In the genomic region with DNA sequence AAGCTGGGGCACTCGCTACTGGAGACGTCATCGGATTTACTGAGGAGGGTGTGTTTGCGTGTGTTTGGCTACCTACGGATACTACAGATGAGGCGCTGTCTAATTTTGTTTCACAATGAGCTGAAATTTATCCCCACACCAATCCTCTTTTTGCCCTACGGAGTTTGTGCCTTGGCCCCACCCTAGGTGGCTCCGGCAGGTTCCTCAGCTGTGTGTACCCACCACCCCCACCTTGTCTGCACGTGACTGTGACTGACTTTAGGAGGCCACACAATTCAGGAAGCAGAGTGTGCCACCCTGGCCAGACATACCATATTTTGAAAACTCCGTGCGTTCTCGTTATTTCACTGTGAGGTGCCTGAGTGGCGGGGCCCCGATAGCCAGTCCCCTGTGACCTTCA, we compare ENCODE assay signal across 29 cellular contexts.
DNase-seq lines count a peak whose midpoint lies in the region; ATAC-seq, FAIRE-seq and TF ChIP-seq lines count a peak whose summit lies in the region.
"Had no signal": no experiment of that assay in that cellular context is flagged by ENCODE, and none has a peak within 500 bp of the region (broad histone marks: within the 10 kb centered on the region; RNA-seq: fewer than 3 reads in every experiment).

No MANE protein-coding gene starts in this region.

- H3K9me3 Mint-ChIP-seq in progenitor cell of endocrine pancreas (ENCODE audit: low read depth): no peaks in the 10 kb centered on the region
- H3K9me3 Mint-ChIP-seq in activated T-helper 2 cell treated with anti-CD3 and anti-CD28 coated beads, Interferon-gamma antibody, Interleukin-2, Interleukin-4, amounts not matched to agents 10 μg/mL and 5 μg/mL and 100 μg/mL, durations not matched to agents 14 hours and 24 hours and 36 hours: no peaks in the 10 kb centered on the region
- H3K9me3 Mint-ChIP-seq: activated T-cell treated with anti-CD3 and anti-CD28 coated beads, Interleukin-2, amount 50 U/mL, for 72 hours; naive thymus-derived CD4-positive, alpha-beta T cell; stimulated activated effector memory CD8-positive, alpha-beta T cell treated with anti-CD3 and anti-CD28 coated beads, Interleukin-12 subunit alpha, Interleukin-12 subunit beta, amount 100 ng/mL, for 72 hours; T-cell had no signal

- H3K27me3 Mint-ChIP-seq in progenitor cell of endocrine pancreas: no peaks in the 10 kb centered on the region
- no peaks in the 10 kb centered on the region for H3K27me3 Mint-ChIP-seq in activated T-helper 2 cell treated with anti-CD3 and anti-CD28 coated beads, Interferon-gamma antibody, Interleukin-2, Interleukin-4, amounts not matched to agents 10 μg/mL and 5 μg/mL and 100 μg/mL, durations not matched to agents 14 hours and 24 hours and 36 hours (ENCODE audit: low read depth)
- H3K27me3 Mint-ChIP-seq: activated naive CD8-positive, alpha-beta T cell; B cell; naive thymus-derived CD4-positive, alpha-beta T cell; T-cell had no signal

- peak overlapping the region; percentile 19 for H3K27ac Mint-ChIP-seq in progenitor cell of endocrine pancreas
- H3K27ac Mint-ChIP-seq in activated T-helper 2 cell treated with anti-CD3 and anti-CD28 coated beads, Interferon-gamma antibody, Interleukin-2, Interleukin-4, amounts not matched to agents 10 μg/mL and 5 μg/mL and 100 μg/mL, durations not matched to agents 14 hours and 24 hours and 36 hours: no peak overlapping the region
- H3K27ac Mint-ChIP-seq: activated naive CD8-positive, alpha-beta T cell; activated T-cell treated with anti-CD3 and anti-CD28 coated beads, Interleukin-2, amount 50 U/mL, for 72 hours; B cell; stimulated activated effector memory CD8-positive, alpha-beta T cell treated with anti-CD3 and anti-CD28 coated beads, Interleukin-12 subunit alpha, Interleukin-12 subunit beta, amount 100 ng/mL, for 72 hours; T-cell had no signal

- H3K36me3 Mint-ChIP-seq in progenitor cell of endocrine pancreas (ENCODE audit: insufficient read depth): peaks cover 4% of the 10 kb centered on the region
- peaks cover 38% of the 10 kb centered on the region for H3K36me3 Mint-ChIP-seq in activated T-helper 2 cell treated with anti-CD3 and anti-CD28 coated beads, Interferon-gamma antibody, Interleukin-2, Interleukin-4, amounts not matched to agents 10 μg/mL and 5 μg/mL and 100 μg/mL, durations not matched to agents 14 hours and 24 hours and 36 hours (ENCODE audit: low read depth)
- H3K36me3 Mint-ChIP-seq: activated naive CD8-positive, alpha-beta T cell had no signal

- POLR2A ChIA-PET in GM10248 (lab: Yijun Ruan, JAX): no interaction called here

- peaks cover 9% of the 10 kb centered on the region for H3K4me1 Mint-ChIP-seq in progenitor cell of endocrine pancreas (ENCODE audit: low read depth)
- peaks cover 2% of the 10 kb centered on the region for H3K4me1 Mint-ChIP-seq in activated T-helper 2 cell treated with anti-CD3 and anti-CD28 coated beads, Interferon-gamma antibody, Interleukin-2, Interleukin-4, amounts not matched to agents 10 μg/mL and 5 μg/mL and 100 μg/mL, durations not matched to agents 14 hours and 24 hours and 36 hours (ENCODE audit: low read depth)

- DNase-seq in Right ventricle myocardium inferior (ENCODE audit: missing footprints): no peak
- DNase-seq in cardiac septum (ENCODE audit: low spot score): no peak
- no peak for DNase-seq in left ventricle myocardium superior
- no peak for DNase-seq in progenitor cell of endocrine pancreas (ENCODE audit: low spot score, unreplicated experiment)
- DNase-seq in frontal cortex (ENCODE audit: low spot score in 2 of 2): no peak
- no peak for DNase-seq in GM10248 (ENCODE audit: extremely low spot score)
- no peak for DNase-seq in activated T-helper 2 cell treated with anti-CD3 and anti-CD28 coated beads, Interferon-gamma antibody, Interleukin-2, Interleukin-4, amounts not matched to agents 10 μg/mL and 5 μg/mL and 100 μg/mL, durations not matched to agents 14 hours and 24 hours and 36 hours (ENCODE audit: low spot score)
- DNase-seq: activated CD4-positive, alpha-beta T cell treated with anti-CD3 and anti-CD28 coated beads for 48 hours; activated T-cell treated with anti-CD3 and anti-CD28 coated beads, Interleukin-2, amount 50 U/mL, for 72 hours; COR-L47; DMS79 treated with DMSO at 0.1 percent for 48 hours; effector memory CD4-positive, alpha-beta T cell; Kasumi-1; naive thymus-derived CD4-positive, alpha-beta T cell; NCI-H187; NCI-H345; PC-3; small intestine; stimulated activated CD4-positive, alpha-beta T cell treated with anti-CD3 and anti-CD28 coated beads, Interleukin-2, amount 100 ng/mL, for 24 hours; T-cell had no signal

- intact Hi-C loops in Right ventricle myocardium inferior (cut with DNase I): loop anchor here (2.0 kb wide), 2 partner anchors 24 to 62 kb away; no protein-coding TSS in a partner anchor
- intact Hi-C loops in cardiac septum (cut with DNase I): no loop called here
- intact Hi-C loops in left ventricle myocardium superior (cut with micrococcal nuclease): no loop called here
- intact Hi-C loops in activated T-helper 2 cell treated with anti-CD3 and anti-CD28 coated beads, Interferon-gamma antibody, Interleukin-2, Interleukin-4, amounts not matched to agents 10 μg/mL and 5 μg/mL and 100 μg/mL, durations not matched to agents 14 hours and 24 hours and 36 hours (cut with micrococcal nuclease): no loop called here

- ATAC-seq in Right ventricle myocardium inferior (peak; percentile 15), left ventricle myocardium superior (peak; percentile 37), GM21825 (IDR thresholded peaks at IDR 0.05; ENCODE audit: unreplicated experiment) (no peak)
- ATAC-seq: A549; activated T-cell treated with anti-CD3 and anti-CD28 coated beads, Interleukin-2, amount 50 U/mL, for 72 hours; naive thymus-derived CD4-positive, alpha-beta T cell; PC-3; stimulated activated effector memory CD8-positive, alpha-beta T cell treated with anti-CD3 and anti-CD28 coated beads, Interleukin-12 subunit alpha, Interleukin-12 subunit beta, amount 100 ng/mL, for 72 hours; T-cell had no signal

- FAIRE-seq in frontal cortex (lab: Jason Lieb, UNC): no peak
- FAIRE-seq: A549, astrocyte, GM12891, GM19239, pancreas, small intestine had no signal

- CTCF ChIA-PET in GM10248 (lab: Yijun Ruan, JAX): interaction anchor here (1.2 to 9.7 kb wide), 3 partner anchors 10 to 41 kb away, joined by 4 to 49 read pairs (median 4); no protein-coding TSS in a partner anchor

- no peak for TF ChIP-seq CTCF in progenitor cell of endocrine pancreas (IDR thresholded peaks at IDR 0.05; ENCODE audit: unreplicated experiment)
- TF ChIP-seq CTCF in GM10248 (IDR thresholded peaks at IDR 0.05; ENCODE audit: control extremely low read depth, extremely low read depth, low read depth, missing control alignments): no peak

- no peak overlapping the region for H3K4me3 Mint-ChIP-seq in progenitor cell of endocrine pancreas (ENCODE audit: low read depth)
- no peak overlapping the region for H3K4me3 Mint-ChIP-seq in activated T-helper 2 cell treated with anti-CD3 and anti-CD28 coated beads, Interferon-gamma antibody, Interleukin-2, Interleukin-4, amounts not matched to agents 10 μg/mL and 5 μg/mL and 100 μg/mL, durations not matched to agents 14 hours and 24 hours and 36 hours (ENCODE audit: low read depth)
- H3K4me3 Mint-ChIP-seq: activated naive CD8-positive, alpha-beta T cell; activated T-cell treated with anti-CD3 and anti-CD28 coated beads, Interleukin-2, amount 50 U/mL, for 72 hours; B cell; naive thymus-derived CD4-positive, alpha-beta T cell; stimulated activated effector memory CD8-positive, alpha-beta T cell treated with anti-CD3 and anti-CD28 coated beads, Interleukin-12 subunit alpha, Interleukin-12 subunit beta, amount 100 ng/mL, for 72 hours; T-cell had no signal
